ENCODE assay signal across 2 cellular contexts in the genomic region with DNA sequence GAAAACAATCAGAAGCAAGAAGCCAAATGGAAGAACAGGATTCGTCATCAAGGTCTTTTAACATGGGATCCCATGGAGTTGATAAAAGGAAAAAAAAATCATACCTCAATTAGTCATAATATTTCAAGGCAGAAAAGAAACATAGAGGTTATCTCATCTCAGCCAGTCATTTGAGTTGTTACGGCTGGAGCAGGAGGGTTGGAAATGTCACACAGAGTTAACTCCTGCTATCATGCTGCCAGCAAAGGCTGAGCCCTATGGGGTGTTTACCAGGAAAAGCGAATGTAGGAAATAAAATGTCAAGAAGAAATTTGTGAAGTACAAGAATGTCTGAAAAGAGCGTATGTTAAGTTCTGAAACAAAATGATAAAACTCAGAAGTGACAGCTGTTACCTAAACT.
TF ChIP-seq lines count a peak whose summit lies in the region.

No MANE protein-coding gene starts in this region.

TF ChIP-seq in GM23338, 12 proteins besides CTCF, POLR2A, EP300 and RAD21 (continues in another document):
- TF ChIP-seq CREB1 (CRISPR knock-in tag; IDR thresholded peaks at IDR 0.05; ENCODE audit: low read depth) (no peak), ZNF114 (CRISPR knock-in tag; IDR thresholded peaks at IDR 0.05) (no peak), POLR2AphosphoS5 (IDR thresholded peaks at IDR 0.05; ENCODE audit: low read depth) (no peak), NANOG (IDR thresholded peaks at IDR 0.05; ENCODE audit: borderline replicate concordance) (no peak), EZH2phosphoT487 (IDR thresholded peaks at IDR 0.05; ENCODE audit: unreplicated experiment) (no peak), STAT1 (IDR thresholded peaks at IDR 0.05; ENCODE audit: unreplicated experiment) (no peak), ZNF331 (CRISPR knock-in tag; IDR thresholded peaks at IDR 0.05; ENCODE audit: low read depth) (no peak), EZH2 (IDR thresholded peaks at IDR 0.05; ENCODE audit: low read depth, unreplicated experiment) (no peak), JUNB (IDR thresholded peaks at IDR 0.05; ENCODE audit: unreplicated experiment) (no peak)
- TF ChIP-seq, protein P1, sequence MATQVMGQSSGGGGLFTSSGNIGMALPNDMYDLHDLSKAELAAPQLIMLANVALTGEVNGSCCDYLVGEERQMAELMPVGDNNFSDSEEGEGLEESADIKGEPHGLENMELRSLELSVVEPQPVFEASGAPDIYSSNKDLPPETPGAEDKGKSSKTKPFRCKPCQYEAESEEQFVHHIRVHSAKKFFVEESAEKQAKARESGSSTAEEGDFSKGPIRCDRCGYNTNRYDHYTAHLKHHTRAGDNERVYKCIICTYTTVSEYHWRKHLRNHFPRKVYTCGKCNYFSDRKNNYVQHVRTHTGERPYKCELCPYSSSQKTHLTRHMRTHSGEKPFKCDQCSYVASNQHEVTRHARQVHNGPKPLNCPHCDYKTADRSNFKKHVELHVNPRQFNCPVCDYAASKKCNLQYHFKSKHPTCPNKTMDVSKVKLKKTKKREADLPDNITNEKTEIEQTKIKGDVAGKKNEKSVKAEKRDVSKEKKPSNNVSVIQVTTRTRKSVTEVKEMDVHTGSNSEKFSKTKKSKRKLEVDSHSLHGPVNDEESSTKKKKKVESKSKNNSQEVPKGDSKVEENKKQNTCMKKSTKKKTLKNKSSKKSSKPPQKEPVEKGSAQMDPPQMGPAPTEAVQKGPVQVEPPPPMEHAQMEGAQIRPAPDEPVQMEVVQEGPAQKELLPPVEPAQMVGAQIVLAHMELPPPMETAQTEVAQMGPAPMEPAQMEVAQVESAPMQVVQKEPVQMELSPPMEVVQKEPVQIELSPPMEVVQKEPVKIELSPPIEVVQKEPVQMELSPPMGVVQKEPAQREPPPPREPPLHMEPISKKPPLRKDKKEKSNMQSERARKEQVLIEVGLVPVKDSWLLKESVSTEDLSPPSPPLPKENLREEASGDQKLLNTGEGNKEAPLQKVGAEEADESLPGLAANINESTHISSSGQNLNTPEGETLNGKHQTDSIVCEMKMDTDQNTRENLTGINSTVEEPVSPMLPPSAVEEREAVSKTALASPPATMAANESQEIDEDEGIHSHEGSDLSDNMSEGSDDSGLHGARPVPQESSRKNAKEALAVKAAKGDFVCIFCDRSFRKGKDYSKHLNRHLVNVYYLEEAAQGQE (IDR thresholded peaks at IDR 0.05; ENCODE audit: unreplicated experiment), result no peak
- TF ChIP-seq, protein P2, sequence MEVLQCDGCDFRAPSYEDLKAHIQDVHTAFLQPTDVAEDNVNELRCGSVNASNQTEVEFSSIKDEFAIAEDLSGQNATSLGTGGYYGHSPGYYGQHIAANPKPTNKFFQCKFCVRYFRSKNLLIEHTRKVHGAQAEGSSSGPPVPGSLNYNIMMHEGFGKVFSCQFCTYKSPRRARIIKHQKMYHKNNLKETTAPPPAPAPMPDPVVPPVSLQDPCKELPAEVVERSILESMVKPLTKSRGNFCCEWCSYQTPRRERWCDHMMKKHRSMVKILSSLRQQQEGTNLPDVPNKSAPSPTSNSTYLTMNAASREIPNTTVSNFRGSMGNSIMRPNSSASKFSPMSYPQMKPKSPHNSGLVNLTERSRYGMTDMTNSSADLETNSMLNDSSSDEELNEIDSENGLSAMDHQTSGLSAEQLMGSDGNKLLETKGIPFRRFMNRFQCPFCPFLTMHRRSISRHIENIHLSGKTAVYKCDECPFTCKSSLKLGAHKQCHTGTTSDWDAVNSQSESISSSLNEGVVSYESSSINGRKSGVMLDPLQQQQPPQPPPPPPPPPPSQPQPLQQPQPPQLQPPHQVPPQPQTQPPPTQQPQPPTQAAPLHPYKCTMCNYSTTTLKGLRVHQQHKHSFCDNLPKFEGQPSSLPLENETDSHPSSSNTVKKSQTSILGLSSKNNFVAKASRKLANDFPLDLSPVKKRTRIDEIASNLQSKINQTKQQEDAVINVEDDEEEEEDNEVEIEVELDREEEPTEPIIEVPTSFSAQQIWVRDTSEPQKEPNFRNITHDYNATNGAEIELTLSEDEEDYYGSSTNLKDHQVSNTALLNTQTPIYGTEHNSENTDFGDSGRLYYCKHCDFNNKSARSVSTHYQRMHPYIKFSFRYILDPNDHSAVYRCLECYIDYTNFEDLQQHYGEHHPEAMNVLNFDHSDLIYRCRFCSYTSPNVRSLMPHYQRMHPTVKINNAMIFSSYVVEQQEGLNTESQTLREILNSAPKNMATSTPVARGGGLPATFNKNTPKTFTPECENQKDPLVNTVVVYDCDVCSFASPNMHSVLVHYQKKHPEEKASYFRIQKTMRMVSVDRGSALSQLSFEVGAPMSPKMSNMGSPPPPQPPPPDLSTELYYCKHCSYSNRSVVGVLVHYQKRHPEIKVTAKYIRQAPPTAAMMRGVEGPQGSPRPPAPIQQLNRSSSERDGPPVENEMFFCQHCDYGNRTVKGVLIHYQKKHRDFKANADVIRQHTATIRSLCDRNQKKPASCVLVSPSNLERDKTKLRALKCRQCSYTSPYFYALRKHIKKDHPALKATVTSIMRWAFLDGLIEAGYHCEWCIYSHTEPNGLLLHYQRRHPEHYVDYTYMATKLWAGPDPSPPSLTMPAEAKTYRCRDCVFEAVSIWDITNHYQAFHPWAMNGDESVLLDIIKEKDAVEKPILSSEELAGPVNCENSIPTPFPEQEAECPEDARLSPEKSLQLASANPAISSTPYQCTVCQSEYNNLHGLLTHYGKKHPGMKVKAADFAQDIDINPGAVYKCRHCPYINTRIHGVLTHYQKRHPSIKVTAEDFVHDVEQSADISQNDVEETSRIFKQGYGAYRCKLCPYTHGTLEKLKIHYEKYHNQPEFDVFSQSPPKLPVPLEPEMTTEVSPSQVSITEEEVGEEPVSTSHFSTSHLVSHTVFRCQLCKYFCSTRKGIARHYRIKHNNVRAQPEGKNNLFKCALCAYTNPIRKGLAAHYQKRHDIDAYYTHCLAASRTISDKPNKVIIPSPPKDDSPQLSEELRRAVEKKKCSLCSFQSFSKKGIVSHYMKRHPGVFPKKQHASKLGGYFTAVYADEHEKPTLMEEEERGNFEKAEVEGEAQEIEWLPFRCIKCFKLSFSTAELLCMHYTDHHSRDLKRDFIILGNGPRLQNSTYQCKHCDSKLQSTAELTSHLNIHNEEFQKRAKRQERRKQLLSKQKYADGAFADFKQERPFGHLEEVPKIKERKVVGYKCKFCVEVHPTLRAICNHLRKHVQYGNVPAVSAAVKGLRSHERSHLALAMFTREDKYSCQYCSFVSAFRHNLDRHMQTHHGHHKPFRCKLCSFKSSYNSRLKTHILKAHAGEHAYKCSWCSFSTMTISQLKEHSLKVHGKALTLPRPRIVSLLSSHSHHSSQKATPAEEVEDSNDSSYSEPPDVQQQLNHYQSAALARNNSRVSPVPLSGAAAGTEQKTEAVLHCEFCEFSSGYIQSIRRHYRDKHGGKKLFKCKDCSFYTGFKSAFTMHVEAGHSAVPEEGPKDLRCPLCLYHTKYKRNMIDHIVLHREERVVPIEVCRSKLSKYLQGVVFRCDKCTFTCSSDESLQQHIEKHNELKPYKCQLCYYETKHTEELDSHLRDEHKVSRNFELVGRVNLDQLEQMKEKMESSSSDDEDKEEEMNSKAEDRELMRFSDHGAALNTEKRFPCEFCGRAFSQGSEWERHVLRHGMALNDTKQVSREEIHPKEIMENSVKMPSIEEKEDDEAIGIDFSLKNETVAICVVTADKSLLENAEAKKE (CRISPR knock-in tag; IDR thresholded peaks at IDR 0.05), result no peak

TF ChIP-seq in H1, 55 proteins besides CTCF, POLR2A, EP300 and RAD21:
- TF ChIP-seq ATF3 (IDR thresholded peaks at IDR 0.05; ENCODE audit: insufficient read depth, low read depth, low read length) (no peak), EGR1 (IDR thresholded peaks at IDR 0.05; ENCODE audit: borderline replicate concordance, low read depth, low read length) (no peak), RXRA (IDR thresholded peaks at IDR 0.05; ENCODE audit: insufficient read depth, low read depth, low read length) (no peak), BACH1 (IDR thresholded peaks at IDR 0.05; ENCODE audit: low read length) (no peak), PHF8 (conservative IDR thresholded peaks at IDR 0.05; ENCODE audit: low read depth, low read length) (no peak), SP4 (IDR thresholded peaks at IDR 0.05; ENCODE audit: low read length) (no peak), CEBPB (IDR thresholded peaks at IDR 0.05; ENCODE audit: low read depth, low read length) (no peak), NRF1 (IDR thresholded peaks at IDR 0.05; ENCODE audit: low read depth, low read length) (no peak), RFX5 (IDR thresholded peaks at IDR 0.05; ENCODE audit: borderline replicate concordance, low read depth, low read length) (no peak), TCF12 (IDR thresholded peaks at IDR 0.05; ENCODE audit: low read depth, low read length) (no peak)
TF ChIP-seq in H1: peak in this region for 0.
